In genomic region chr7:2521341-2521745, GRCh38 we compare ENCODE assay signal across 9 cellular contexts. TPM values are rescaled to one million over a fixed set of nuclear protein-coding genes. Genes with fewer than 3 reads are reported as not detected.
DNase-seq lines count a peak whose midpoint lies in the region; ATAC-seq and TF ChIP-seq lines count a peak whose summit lies in the region.
"Had no signal": no experiment of that assay in that cellular context is flagged by ENCODE, and none has a peak within 500 bp of the region (broad histone marks: within the 10 kb centered on the region; RNA-seq: fewer than 3 reads in every experiment).

No MANE protein-coding gene starts in this region.

- no peaks in the 10 kb centered on the region for H3K9me3 Mint-ChIP-seq in nephron

- H3K27me3 ChIP-seq in Loucy (ENCODE audit: insufficient read depth, low read length, poor library complexity, severe bottlenecking) = no peaks in the 10 kb centered on the region

- peak overlapping the region; percentile 33 for H3K9ac ChIP-seq in Loucy (ENCODE audit: low read depth, low read length, poor library complexity, severe bottlenecking)

- H3K9me2 ChIP-seq in Loucy (replicated peaks; ENCODE audit: low read depth, low read length) = no peaks in the 10 kb centered on the region

- ATAC-seq in GM18511 (IDR thresholded peaks at IDR 0.05; ENCODE audit: unreplicated experiment) = no peak
- no peak for ATAC-seq in HG02678 (IDR thresholded peaks at IDR 0.05; ENCODE audit: unreplicated experiment)
- ATAC-seq in HG03159 (IDR thresholded peaks at IDR 0.05; ENCODE audit: unreplicated experiment) = no peak

- no peaks in the 10 kb centered on the region for H3K36me3 ChIP-seq in Loucy (ENCODE audit: insufficient read depth, low read length)

- no peaks in the 10 kb centered on the region for H4K20me1 ChIP-seq in Loucy (ENCODE audit: insufficient read depth, low read length, poor library complexity, severe bottlenecking)

- no peak overlapping the region for H2AFZ ChIP-seq in Loucy (ENCODE audit: low read length)

- no peaks in the 10 kb centered on the region; the same call in 1 of the 2 replicates for H3F3A ChIP-seq in Loucy (ENCODE audit: low read depth)

- DNase-seq in AG09309 (ENCODE audit: low read depth) (no peak), mesenteric fat pad (ENCODE audit: low spot score) (no peak)

- H3K4me3 Mint-ChIP-seq in nephron = peak overlapping the region; percentile 87 to 88 (median 88)

- H3K4me1 ChIP-seq in Loucy (ENCODE audit: insufficient read depth, low read length, poor library complexity, severe bottlenecking) = peaks cover 47% of the 10 kb centered on the region

- no peaks in the 10 kb centered on the region for H3K79me2 ChIP-seq in Loucy (ENCODE audit: insufficient read depth, low read length)

- no peaks in the 10 kb centered on the region for H3K9me3 ChIP-seq in Loucy (ENCODE audit: insufficient read depth, low read depth, low read length)

- H3K4me3 ChIP-seq in AG09309 (ENCODE audit: control insufficient read depth, low read depth, low read length) (peak overlapping the region; percentile 62), Loucy (ENCODE audit: low read length, poor library complexity, severe bottlenecking) (peak overlapping the region; percentile 56)

- TF ChIP-seq CTCF in AG09309 (IDR thresholded peaks at IDR 0.05; ENCODE audit: control insufficient read depth, insufficient read depth, low read depth, low read length, missing control alignments) = no peak
- no peak for TF ChIP-seq CTCF in Loucy (conservative IDR thresholded peaks at IDR 0.05; ENCODE audit: low read length)
- TF ChIP-seq CTCF in nephron (IDR thresholded peaks at IDR 0.05; ENCODE audit: unreplicated experiment in 3 of 3) = no peak

- H3K4me1 Mint-ChIP-seq in nephron = peaks cover 41% of the 10 kb centered on the region

- H3K36me3 Mint-ChIP-seq in nephron (ENCODE audit: low read depth) = peaks cover 4% of the 10 kb centered on the region

- H3K27ac Mint-ChIP-seq in nephron = peak overlapping the region in 1 of 3 experiments; percentile 26

- peaks cover 7% of the 10 kb centered on the region for H3K27me3 Mint-ChIP-seq in nephron (ENCODE audit: low read depth)

- H3K27ac ChIP-seq in cingulate gyrus (ENCODE audit: low read depth, low read length) = peak overlapping the region; percentile 67

- H3K4me2 ChIP-seq in Loucy (ENCODE audit: low read depth, low read length, poor library complexity, severe bottlenecking) = peak overlapping the region; percentile 63

RNA-seq across cellular contexts. Expression of gene LFNG, which starts 1.8 kb away (rescaled TPM):
- 43.8 TPM for total RNA-seq in mesenteric fat pad

RNA-seq across cellular contexts. Expression of gene BRAT1, which starts 34.0 kb away (rescaled TPM):
- 29.8 TPM for total RNA-seq in mesenteric fat pad

RNA-seq across cellular contexts. Expression of gene IQCE, which starts 37.4 kb away (rescaled TPM):
- 14.4 TPM for total RNA-seq in mesenteric fat pad

RNA-seq across cellular contexts. Expression of gene GRIFIN, which starts 45.1 kb away (rescaled TPM):
- total RNA-seq in mesenteric fat pad = not detected
- total RNA-seq: LHCN-M2 had no signal
